25 cellular contexts compared by ENCODE assay signal in genomic region chr5:1033606-1034420, GRCh38. TPM values are rescaled to one million over a fixed set of nuclear protein-coding genes. Genes with fewer than 3 reads are reported as not detected.
DNase-seq lines count a peak whose midpoint lies in the region; FAIRE-seq and TF ChIP-seq lines count a peak whose summit lies in the region.
"Had no signal": no experiment of that assay in that cellular context is flagged by ENCODE, and none has a peak within 500 bp of the region (broad histone marks: within the 10 kb centered on the region; RNA-seq: fewer than 3 reads in every experiment).

No MANE protein-coding gene starts in this region.

- no peak for TF ChIP-seq CTCF in D721Med (IDR thresholded peaks at IDR 0.05; ENCODE audit: insufficient read depth, missing control alignments)
- no peak for TF ChIP-seq CTCF in kidney (IDR thresholded peaks at IDR 0.05; ENCODE audit: borderline replicate concordance, extremely low read depth, insufficient read depth)

- peak; percentile 12 for DNase-seq in D721Med (ENCODE audit: insufficient read length, low spot score)
- peak; percentile 34 for DNase-seq in H7
- peak; percentile 44 for DNase-seq in kidney
- peak; percentile 9 for DNase-seq in pons (ENCODE audit: low spot score)
- DNase-seq in midbrain (lab: John Stamatoyannopoulos, UW) = no peak
- DNase-seq in NCI-H1436 treated with DMSO at 0.1 percent for 48 hours (lab: John Stamatoyannopoulos, UW) = no peak
- DNase-seq in NOMO-1 treated with DMSO at 0.1 percent for 48 hours (lab: John Stamatoyannopoulos, UW; ENCODE audit: unreplicated experiment) = no peak
- DNase-seq: ACHN, AML-193, COR-L47, DMS153, GF-D8, HFFc6, KG1, NCI-H187, NCI-H2107, NCI-H2227 treated with DMSO at 0.1 percent for 48 hours, NCI-H510A treated with DMSO at 0.1 percent for 48 hours, NCI-H82, PC-3, SJCRH30, SW 1271 had no signal

- H3K4me3 ChIP-seq in H7 (ENCODE audit: insufficient read depth, low read depth, low read length) (no peak overlapping the region), kidney (ENCODE audit: low read length in 2 of 2) (no peak overlapping the region)
- H3K4me3 ChIP-seq: SJCRH30 had no signal

- intact Hi-C loops in kidney (cut with DNase I) = no loop called here

- H3K9ac ChIP-seq in kidney (ENCODE audit: low read length in 2 of 2) = no peak overlapping the region

- FAIRE-seq in D721Med (lab: Jason Lieb, UNC) (no peak), kidney (lab: Jason Lieb, UNC) (no peak)
- FAIRE-seq: GM19239, HepG2 had no signal

- no peaks in the 10 kb centered on the region for H3K9me3 ChIP-seq in kidney (ENCODE audit: control insufficient read depth in 1 of 2, low read length in 2 of 2)
- H3K9me3 ChIP-seq: SJCRH30 had no signal

- H3K27ac ChIP-seq in kidney (ENCODE audit: low read depth in 2 of 2, low read length in 2 of 2) = no peak overlapping the region
- H3K27ac ChIP-seq: RWPE1, SJCRH30 had no signal

- H3K36me3 ChIP-seq in H7 (replicated peaks; ENCODE audit: control insufficient read depth, insufficient read depth, low read length) = no peaks in the 10 kb centered on the region
- H3K36me3 ChIP-seq in kidney (ENCODE audit: control insufficient read depth in 1 of 2, insufficient read depth in 2 of 2, low read length in 2 of 2) = no peaks in the 10 kb centered on the region
- H3K36me3 ChIP-seq: SJCRH30 had no signal

- H3K4me1 ChIP-seq in kidney (ENCODE audit: control insufficient read depth in 1 of 2, insufficient read depth in 1 of 2, low read depth in 1 of 2, low read length in 2 of 2) = no peaks in the 10 kb centered on the region
- H3K4me1 ChIP-seq: SJCRH30 had no signal

- H3K27me3 ChIP-seq in H7 (ENCODE audit: control insufficient read depth, insufficient read depth, low read length) = no peaks in the 10 kb centered on the region
- H3K27me3 ChIP-seq: SJCRH30 had no signal

RNA-seq across cellular contexts. Expression of gene NKD2, which starts 25.2 kb away (rescaled TPM):
- total RNA-seq in H7 (2014; rRNA removed; shearing (Covaris generic)) = 4.9 and 5.7 TPM in 2 replicates
- 14.1 TPM for total RNA-seq in kidney
- polyA plus RNA-seq in kidney (ENCODE audit: insufficient read depth, low read depth, low replicate concordance) = 7.9 TPM
- total RNA-seq: HFFc6, SJCRH30 had no signal

Comparison
In these comparisons a context has a peak if more than half of its experiments do, and no peak if none do; other contexts are left out.
1. DNase-seq: peak in D721Med (single experiment), H7 (single experiment), kidney (single experiment) and pons (single experiment); none in midbrain (single experiment), NCI-H1436 treated with DMSO at 0.1 percent for 48 hours (single experiment) and NOMO-1 treated with DMSO at 0.1 percent for 48 hours (single experiment).